1 cellular context compared by ENCODE assay signal in the genomic region with DNA sequence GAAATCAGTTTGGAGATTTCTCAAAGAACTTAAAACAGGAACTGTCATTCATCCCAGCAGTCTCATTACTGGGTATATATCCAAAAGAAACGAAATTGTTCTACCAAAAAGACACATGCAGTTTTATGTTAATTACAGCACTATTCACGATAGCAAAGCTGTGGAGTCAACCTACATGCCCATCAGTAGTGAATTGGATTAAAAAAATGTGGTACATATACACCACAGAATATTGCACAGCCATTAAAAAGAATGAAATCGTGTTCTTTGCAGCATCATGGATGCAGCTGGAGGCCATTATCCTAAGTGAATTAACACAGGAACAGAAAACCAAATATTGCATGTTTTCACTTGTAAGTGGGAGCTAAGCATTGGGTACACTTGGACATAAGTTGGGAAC.
TF ChIP-seq lines count a peak whose summit lies in the region.

No MANE protein-coding gene starts in this region.

TF ChIP-seq in SK-N-SH, 30 proteins besides CTCF, POLR2A, EP300 and RAD21 (continued from another document):
- TF ChIP-seq RXRA (IDR thresholded peaks at IDR 0.05; ENCODE audit: borderline replicate concordance, low read depth) (no peak), TAF1 (IDR thresholded peaks at IDR 0.05; ENCODE audit: borderline replicate concordance, low read depth, low read length) (no peak), TEAD4 (IDR thresholded peaks at IDR 0.05; ENCODE audit: borderline replicate concordance, insufficient read depth) (no peak), NFIC (IDR thresholded peaks at IDR 0.05; ENCODE audit: borderline replicate concordance) (no peak), MXI1 (IDR thresholded peaks at IDR 0.05; ENCODE audit: low read depth, low read length) (no peak), JUND (IDR thresholded peaks at IDR 0.05) (no peak), FOSL2 (IDR thresholded peaks at IDR 0.05; ENCODE audit: borderline replicate concordance, low read depth) (no peak)
- TF ChIP-seq, protein P1, sequence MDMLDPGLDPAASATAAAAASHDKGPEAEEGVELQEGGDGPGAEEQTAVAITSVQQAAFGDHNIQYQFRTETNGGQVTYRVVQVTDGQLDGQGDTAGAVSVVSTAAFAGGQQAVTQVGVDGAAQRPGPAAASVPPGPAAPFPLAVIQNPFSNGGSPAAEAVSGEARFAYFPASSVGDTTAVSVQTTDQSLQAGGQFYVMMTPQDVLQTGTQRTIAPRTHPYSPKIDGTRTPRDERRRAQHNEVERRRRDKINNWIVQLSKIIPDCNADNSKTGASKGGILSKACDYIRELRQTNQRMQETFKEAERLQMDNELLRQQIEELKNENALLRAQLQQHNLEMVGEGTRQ (IDR thresholded peaks at IDR 0.05; ENCODE audit: borderline replicate concordance, low read depth, low read length) = no peak
- TF ChIP-seq, protein P2, sequence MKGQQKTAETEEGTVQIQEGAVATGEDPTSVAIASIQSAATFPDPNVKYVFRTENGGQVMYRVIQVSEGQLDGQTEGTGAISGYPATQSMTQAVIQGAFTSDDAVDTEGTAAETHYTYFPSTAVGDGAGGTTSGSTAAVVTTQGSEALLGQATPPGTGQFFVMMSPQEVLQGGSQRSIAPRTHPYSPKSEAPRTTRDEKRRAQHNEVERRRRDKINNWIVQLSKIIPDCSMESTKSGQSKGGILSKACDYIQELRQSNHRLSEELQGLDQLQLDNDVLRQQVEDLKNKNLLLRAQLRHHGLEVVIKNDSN (IDR thresholded peaks at IDR 0.05; ENCODE audit: borderline replicate concordance, low read depth) = no peak
- TF ChIP-seq, protein P3, sequence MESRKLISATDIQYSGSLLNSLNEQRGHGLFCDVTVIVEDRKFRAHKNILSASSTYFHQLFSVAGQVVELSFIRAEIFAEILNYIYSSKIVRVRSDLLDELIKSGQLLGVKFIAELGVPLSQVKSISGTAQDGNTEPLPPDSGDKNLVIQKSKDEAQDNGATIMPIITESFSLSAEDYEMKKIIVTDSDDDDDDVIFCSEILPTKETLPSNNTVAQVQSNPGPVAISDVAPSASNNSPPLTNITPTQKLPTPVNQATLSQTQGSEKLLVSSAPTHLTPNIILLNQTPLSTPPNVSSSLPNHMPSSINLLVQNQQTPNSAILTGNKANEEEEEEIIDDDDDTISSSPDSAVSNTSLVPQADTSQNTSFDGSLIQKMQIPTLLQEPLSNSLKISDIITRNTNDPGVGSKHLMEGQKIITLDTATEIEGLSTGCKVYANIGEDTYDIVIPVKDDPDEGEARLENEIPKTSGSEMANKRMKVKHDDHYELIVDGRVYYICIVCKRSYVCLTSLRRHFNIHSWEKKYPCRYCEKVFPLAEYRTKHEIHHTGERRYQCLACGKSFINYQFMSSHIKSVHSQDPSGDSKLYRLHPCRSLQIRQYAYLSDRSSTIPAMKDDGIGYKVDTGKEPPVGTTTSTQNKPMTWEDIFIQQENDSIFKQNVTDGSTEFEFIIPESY (IDR thresholded peaks at IDR 0.05; ENCODE audit: borderline replicate concordance, low read depth) = no peak
- TF ChIP-seq, protein P4, sequence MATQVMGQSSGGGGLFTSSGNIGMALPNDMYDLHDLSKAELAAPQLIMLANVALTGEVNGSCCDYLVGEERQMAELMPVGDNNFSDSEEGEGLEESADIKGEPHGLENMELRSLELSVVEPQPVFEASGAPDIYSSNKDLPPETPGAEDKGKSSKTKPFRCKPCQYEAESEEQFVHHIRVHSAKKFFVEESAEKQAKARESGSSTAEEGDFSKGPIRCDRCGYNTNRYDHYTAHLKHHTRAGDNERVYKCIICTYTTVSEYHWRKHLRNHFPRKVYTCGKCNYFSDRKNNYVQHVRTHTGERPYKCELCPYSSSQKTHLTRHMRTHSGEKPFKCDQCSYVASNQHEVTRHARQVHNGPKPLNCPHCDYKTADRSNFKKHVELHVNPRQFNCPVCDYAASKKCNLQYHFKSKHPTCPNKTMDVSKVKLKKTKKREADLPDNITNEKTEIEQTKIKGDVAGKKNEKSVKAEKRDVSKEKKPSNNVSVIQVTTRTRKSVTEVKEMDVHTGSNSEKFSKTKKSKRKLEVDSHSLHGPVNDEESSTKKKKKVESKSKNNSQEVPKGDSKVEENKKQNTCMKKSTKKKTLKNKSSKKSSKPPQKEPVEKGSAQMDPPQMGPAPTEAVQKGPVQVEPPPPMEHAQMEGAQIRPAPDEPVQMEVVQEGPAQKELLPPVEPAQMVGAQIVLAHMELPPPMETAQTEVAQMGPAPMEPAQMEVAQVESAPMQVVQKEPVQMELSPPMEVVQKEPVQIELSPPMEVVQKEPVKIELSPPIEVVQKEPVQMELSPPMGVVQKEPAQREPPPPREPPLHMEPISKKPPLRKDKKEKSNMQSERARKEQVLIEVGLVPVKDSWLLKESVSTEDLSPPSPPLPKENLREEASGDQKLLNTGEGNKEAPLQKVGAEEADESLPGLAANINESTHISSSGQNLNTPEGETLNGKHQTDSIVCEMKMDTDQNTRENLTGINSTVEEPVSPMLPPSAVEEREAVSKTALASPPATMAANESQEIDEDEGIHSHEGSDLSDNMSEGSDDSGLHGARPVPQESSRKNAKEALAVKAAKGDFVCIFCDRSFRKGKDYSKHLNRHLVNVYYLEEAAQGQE (IDR thresholded peaks at IDR 0.05; ENCODE audit: low read depth, low read length) = no peak
- TF ChIP-seq, protein P5, sequence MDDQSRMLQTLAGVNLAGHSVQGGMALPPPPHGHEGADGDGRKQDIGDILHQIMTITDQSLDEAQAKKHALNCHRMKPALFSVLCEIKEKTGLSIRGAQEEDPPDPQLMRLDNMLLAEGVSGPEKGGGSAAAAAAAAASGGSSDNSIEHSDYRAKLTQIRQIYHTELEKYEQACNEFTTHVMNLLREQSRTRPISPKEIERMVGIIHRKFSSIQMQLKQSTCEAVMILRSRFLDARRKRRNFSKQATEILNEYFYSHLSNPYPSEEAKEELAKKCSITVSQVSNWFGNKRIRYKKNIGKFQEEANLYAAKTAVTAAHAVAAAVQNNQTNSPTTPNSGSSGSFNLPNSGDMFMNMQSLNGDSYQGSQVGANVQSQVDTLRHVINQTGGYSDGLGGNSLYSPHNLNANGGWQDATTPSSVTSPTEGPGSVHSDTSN (IDR thresholded peaks at IDR 0.05) = no peak
